In the genomic region with DNA sequence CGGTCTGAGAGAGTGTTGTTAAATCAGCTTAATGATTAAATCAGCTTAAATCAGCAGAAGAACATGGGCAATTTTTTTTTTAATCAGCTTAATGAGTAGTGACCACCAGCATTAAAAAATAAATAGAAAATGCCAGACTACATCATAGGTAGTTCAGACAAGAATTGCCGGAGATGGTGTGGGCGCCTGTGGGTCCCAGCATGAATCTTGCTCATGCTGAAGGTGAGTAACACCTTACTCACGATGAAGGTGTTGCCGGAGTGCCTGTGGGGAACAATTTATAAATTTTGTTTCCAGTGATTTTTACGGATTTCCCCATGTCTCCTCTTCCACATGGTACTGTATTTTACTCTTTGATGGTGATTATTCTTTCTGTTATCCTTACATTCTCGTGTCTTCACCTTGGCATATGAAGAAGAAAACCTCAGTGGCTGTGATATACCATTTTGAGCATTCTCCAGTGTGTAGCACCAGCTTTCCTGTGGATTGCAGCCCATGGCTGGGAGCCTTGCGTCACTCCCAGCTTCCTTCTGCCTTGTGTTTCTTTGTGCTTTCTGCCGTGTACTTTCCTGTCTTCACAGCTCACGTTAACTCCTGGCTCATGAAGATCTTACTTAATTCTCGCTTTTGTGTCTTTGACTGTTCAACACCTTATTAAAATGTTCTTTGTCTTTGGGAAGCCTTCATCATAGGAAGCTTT, we compare ENCODE assay signal across 29 cellular contexts. TPM values are rescaled to one million over a fixed set of nuclear protein-coding genes. Genes with fewer than 3 reads are reported as not detected.
A peak's percentile ranks its signal among the peaks of the same experiment; 100 is the strongest.
DNase-seq lines count a peak whose midpoint lies in the region; ATAC-seq and TF ChIP-seq lines count a peak whose summit lies in the region.
"Had no signal": no experiment of that assay in that cellular context is flagged by ENCODE, and none has a peak within 500 bp of the region (broad histone marks: within the 10 kb centered on the region; RNA-seq: fewer than 3 reads in every experiment).

No MANE protein-coding gene starts in this region.

- H3K4me1 Mint-ChIP-seq in CD14-positive monocyte, result peaks cover 82% of the 10 kb centered on the region
- H3K4me1 Mint-ChIP-seq: immature natural killer cell had no signal

- peaks cover 0 to 3% (median under 1%) of the 10 kb centered on the region in 7 donors for H3K9me3 Mint-ChIP-seq in CD14-positive monocyte
- H3K9me3 Mint-ChIP-seq: immature natural killer cell; natural killer cell treated with Interleukin-12 subunit alpha and Interleukin-12 subunit beta and Interleukin-15 and Interleukin-18, amount 100 ng/mL, for 72 hours; stimulated activated memory B cell treated with anti-CD40 and anti-IgM and Interleukin-4, amounts not matched to agents 10 μg/mL and 1 μg/mL and 100 μg/mL, for 72 hours; T-helper 2 cell treated with Interferon-gamma antibody and Interleukin-4, amounts not matched to agents 5 μg/mL and 100 μg/mL, for 36 hours had no signal

- POLR2A ChIA-PET in PC-9 (lab: Charles Lee; ENCODE audit: unreplicated experiment), result no interaction called here

- H3K27me3 ChIP-seq in HL-60 (ENCODE audit: insufficient read depth, poor library complexity, severe bottlenecking), result no peaks in the 10 kb centered on the region
- no peaks in the 10 kb centered on the region for H3K27me3 ChIP-seq in PC-9 (ENCODE audit: insufficient read depth, low read depth)
- H3K27me3 ChIP-seq in right cardiac atrium (ENCODE audit: control insufficient read depth, insufficient read depth), result no peaks in the 10 kb centered on the region
- H3K27me3 ChIP-seq: testis had no signal

- H3K9me3 ChIP-seq in PC-9 (ENCODE audit: insufficient read depth, low read depth) (no peaks in the 10 kb centered on the region), right cardiac atrium (ENCODE audit: control insufficient read depth, low read length) (no peaks in the 10 kb centered on the region)
- H3K9me3 ChIP-seq: left ventricle myocardium inferior, testis had no signal

- TF ChIP-seq CTCF in CD14-positive monocyte (IDR thresholded peaks at IDR 0.05), result no peak
- TF ChIP-seq CTCF in HL-60 (IDR thresholded peaks at IDR 0.05; ENCODE audit: insufficient read depth, low read length), result no peak
- TF ChIP-seq CTCF in PC-9 (conservative IDR thresholded peaks at IDR 0.05), result no peak

- peak overlapping the region; percentile 77 for H3K27ac ChIP-seq in HL-60 (replicated peaks)
- H3K27ac ChIP-seq in PC-9, result peak overlapping the region; percentile 62
- H3K27ac ChIP-seq in right cardiac atrium (ENCODE audit: low read length), result no peak overlapping the region
- H3K27ac ChIP-seq: dorsolateral prefrontal cortex, KMS-11, left ventricle myocardium inferior, SK-N-MC, testis had no signal

- H3F3A ChIP-seq in PC-9 (ENCODE audit: insufficient read depth, low read depth), result peaks cover 26% of the 10 kb centered on the region; the same call in 1 of the 2 replicates

- no TSS peak for BruUV-seq in PC-9 (replicated peaks; lab: Mats Ljungman, UMichigan)

- peak overlapping the region; percentile 73 for H2AFZ ChIP-seq in PC-9

- ATAC-seq in esophagus mucosa (peak; percentile 75), right cardiac atrium (no peak)
- ATAC-seq: activated CD8-positive, alpha-beta T cell treated with anti-CD3 and anti-CD28 coated beads, Interleukin-2, amount 10 ng/mL, durations not matched to agents 7 days and 5 days; natural killer cell treated with Interleukin-12 subunit alpha and Interleukin-12 subunit beta and Interleukin-15 and Interleukin-18, amount 100 ng/mL, for 72 hours; Panc1; stimulated activated memory B cell treated with anti-CD40 and anti-IgM and Interleukin-4, amounts not matched to agents 10 μg/mL and 1 μg/mL and 100 μg/mL, for 72 hours had no signal

- H3K4me1 ChIP-seq in PC-9 (replicated peaks; ENCODE audit: insufficient read depth) (peaks cover 17% of the 10 kb centered on the region), right cardiac atrium (ENCODE audit: control insufficient read depth, insufficient read depth, low read length) (no peaks in the 10 kb centered on the region)
- H3K4me1 ChIP-seq: testis had no signal

- 73% methylated on average over 11 of the region's 11 CpGs for WGBS in right cardiac atrium

- no peaks in the 10 kb centered on the region for H4K20me1 ChIP-seq in PC-9 (ENCODE audit: insufficient read depth)

- peak overlapping the region; percentile 9 to 78 for H3K4me3 Mint-ChIP-seq in CD14-positive monocyte
- H3K4me3 Mint-ChIP-seq: activated CD8-positive, alpha-beta T cell treated with anti-CD3 and anti-CD28 coated beads, Interleukin-2, amount 10 ng/mL, durations not matched to agents 7 days and 5 days; immature natural killer cell; stimulated activated memory B cell treated with anti-CD40 and anti-IgM and Interleukin-4, amounts not matched to agents 10 μg/mL and 1 μg/mL and 100 μg/mL, for 72 hours; T-helper 2 cell treated with Interferon-gamma antibody and Interleukin-4, amounts not matched to agents 5 μg/mL and 100 μg/mL, for 36 hours had no signal

- intact Hi-C loops in CD14-positive monocyte (cut with micrococcal nuclease), result no loop called here
- intact Hi-C loops in PC-9 (cut with micrococcal nuclease; ENCODE audit: unreplicated experiment), result no loop called here
- intact Hi-C loops in right cardiac atrium (cut with DNase I), result no loop called here

- CTCF ChIA-PET in PC-9 (lab: Charles Lee), result no interaction called here

- peaks cover 8 to 17% of the 10 kb centered on the region in 2 donors for H3K36me3 Mint-ChIP-seq in CD14-positive monocyte
- H3K36me3 Mint-ChIP-seq: immature natural killer cell; natural killer cell treated with Interleukin-12 subunit alpha and Interleukin-12 subunit beta and Interleukin-15 and Interleukin-18, amount 100 ng/mL, for 72 hours; stimulated activated memory B cell treated with anti-CD40 and anti-IgM and Interleukin-4, amounts not matched to agents 10 μg/mL and 1 μg/mL and 100 μg/mL, for 72 hours had no signal

- peak overlapping the region; percentile 89 to 97 (median 95) for H3K27ac Mint-ChIP-seq in CD14-positive monocyte
- H3K27ac Mint-ChIP-seq: activated CD8-positive, alpha-beta T cell treated with anti-CD3 and anti-CD28 coated beads, Interleukin-2, amount 10 ng/mL, durations not matched to agents 7 days and 5 days; stimulated activated memory B cell treated with anti-CD40 and anti-IgM and Interleukin-4, amounts not matched to agents 10 μg/mL and 1 μg/mL and 100 μg/mL, for 72 hours; T-helper 2 cell treated with Interferon-gamma antibody and Interleukin-4, amounts not matched to agents 5 μg/mL and 100 μg/mL, for 36 hours had no signal

- H3K4me3 ChIP-seq in HL-60 (replicated peaks; ENCODE audit: insufficient read depth, low read length) (no peak overlapping the region), PC-9 (peak overlapping the region; percentile 13; the same call in 1 of the 2 replicates), right cardiac atrium (ENCODE audit: low read length) (no peak overlapping the region)
- H3K4me3 ChIP-seq: dorsolateral prefrontal cortex, left ventricle myocardium inferior, SK-N-MC, testis had no signal

- no peaks in the 10 kb centered on the region for H3K9me2 ChIP-seq in PC-9 (ENCODE audit: insufficient read depth)

- H3K36me3 ChIP-seq in PC-9 (ENCODE audit: low read depth), result no peaks in the 10 kb centered on the region
- H3K36me3 ChIP-seq: left ventricle myocardium inferior had no signal

- peak overlapping the region; percentile 72 for H3K4me2 ChIP-seq in PC-9
- H3K4me2 ChIP-seq: KMS-11 had no signal

- no peaks in the 10 kb centered on the region for H3K79me2 ChIP-seq in PC-9 (ENCODE audit: low read depth)

- DNase-seq in CD14-positive monocyte (ENCODE audit: low spot score) (no peak), HL-60 (ENCODE audit: low read depth in 1 of 2, low spot score in 1 of 2) (peak; percentile 57 to 71), PC-9 (no peak), right cardiac atrium (no peak), NCI-H226 (no peak)
- DNase-seq in activated naive CD4-positive, alpha-beta T cell (lab: John Stamatoyannopoulos, UW), result no peak
- DNase-seq: activated CD8-positive, alpha-beta T cell treated with anti-CD3 and anti-CD28 coated beads, Interleukin-2, amount 10 ng/mL, durations not matched to agents 7 days and 5 days; caudate nucleus; DND-41; dorsolateral prefrontal cortex; foreskin fibroblast; immature natural killer cell; left ventricle myocardium inferior; NCI-H1105; NCI-H2029; NCI-H345; NCI-H82; stimulated activated CD4-positive, alpha-beta T cell treated with anti-CD3 and anti-CD28 coated beads, Interleukin-1b, Interleukin-23, amount 100 ng/mL, for 48 hours; testis had no signal

- peaks cover 0 to 2% (median 0%) of the 10 kb centered on the region in 3 donors for H3K27me3 Mint-ChIP-seq in CD14-positive monocyte (ENCODE audit: low read depth in 3 of 3)
- H3K27me3 Mint-ChIP-seq: stimulated activated memory B cell treated with anti-CD40 and anti-IgM and Interleukin-4, amounts not matched to agents 10 μg/mL and 1 μg/mL and 100 μg/mL, for 72 hours had no signal

RNA-seq across cellular contexts. Expression of a gene that starts 4.7 kb away (rescaled TPM):
- 10 to 100 TPM in 1 of 2 donors, 1 to 10 TPM in 1; 7.6 to 11.8 TPM for polyA plus RNA-seq in CD14-positive monocyte
- total RNA-seq in PC-9 (2021), result 0.15 TPM in 1 of 2 replicates, not detected in the other
- total RNA-seq in esophagus mucosa, result 0.16 TPM
- 10 to 100 TPM in 2 of 4 donors, 1 to 10 TPM in 2; 8.3 to 20.2 (median 12.9) TPM for total RNA-seq in right cardiac atrium
- polyA plus RNA-seq in right cardiac atrium, result 10.7 TPM
- total RNA-seq: HT-29 had no signal

RNA-seq across cellular contexts. Expression of a gene that starts 9.4 kb away (rescaled TPM):
- polyA plus RNA-seq in CD14-positive monocyte (not detected), right cardiac atrium (39.6 TPM)
- total RNA-seq in PC-9 (2021) (not detected in 2 replicates), esophagus mucosa (not detected), right cardiac atrium (10 to 100 TPM; 11.2 to 32.1 (median 23.4) TPM)
- total RNA-seq: activated CD8-positive, alpha-beta T cell treated with anti-CD3 and anti-CD28 coated beads, Interleukin-2, amount 10 ng/mL, durations not matched to agents 7 days and 5 days; dorsolateral prefrontal cortex; epithelial cell of proximal tubule; HT-29; natural killer cell treated with Interleukin-12 subunit alpha and Interleukin-12 subunit beta and Interleukin-15 and Interleukin-18, amount 100 ng/mL, for 72 hours; posterior vena cava; testis had no signal
- polyA plus RNA-seq: immature natural killer cell had no signal

Comparison
In these comparisons a context has a peak if more than half of its experiments do, and no peak if none do; other contexts are left out.
1. DNase-seq: peak in HL-60 (2 of 2); none in CD14-positive monocyte (single experiment), PC-9 (0 of 2), right cardiac atrium (0 of 3), NCI-H226 (single experiment) and activated naive CD4-positive, alpha-beta T cell (0 of 4).
2. RNA of a gene that starts 9.4 kb away (total RNA-seq): 11.2 to 32.1 TPM in right cardiac atrium; not detected in PC-9 and not detected in esophagus mucosa (single experiment); every median in the first group is over 10 times any median in the second.